Comparison of ENCODE assay signal across 13 cellular contexts in the genomic region with DNA sequence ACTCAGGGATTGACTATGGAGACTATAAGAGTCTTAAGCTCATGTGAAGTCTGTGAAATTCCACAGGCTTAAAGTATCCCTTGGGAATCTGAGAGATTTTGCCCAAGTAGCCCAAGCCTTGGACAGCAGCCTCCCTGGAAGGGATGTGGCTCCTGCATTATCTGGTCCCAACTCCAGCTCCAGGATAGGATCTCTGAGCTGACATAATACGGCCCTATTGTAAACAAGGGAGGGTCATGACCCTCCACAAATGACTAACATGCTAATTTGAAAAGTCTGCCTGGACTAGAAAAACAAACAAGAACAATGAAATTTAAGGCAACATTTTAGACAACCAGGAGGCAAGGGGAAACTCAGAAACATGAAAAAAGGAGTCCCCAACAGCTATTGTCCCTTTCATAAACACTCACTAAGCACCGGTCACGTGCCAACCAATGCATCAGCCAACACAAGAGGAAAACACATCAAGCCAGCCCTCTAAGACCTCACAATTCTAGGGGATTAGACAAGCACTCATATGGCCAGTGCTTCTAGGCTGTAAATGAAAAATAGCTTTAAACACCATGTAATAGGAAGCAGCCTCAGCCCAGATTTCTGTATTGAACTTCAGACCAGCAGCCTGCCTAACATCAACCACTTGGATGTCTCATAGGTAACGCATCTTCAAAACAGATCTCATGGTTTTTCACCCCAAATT.
DNase-seq lines count a peak whose midpoint lies in the region; FAIRE-seq and TF ChIP-seq lines count a peak whose summit lies in the region.
"Had no signal": no experiment of that assay in that cellular context is flagged by ENCODE, and none has a peak within 500 bp of the region (broad histone marks: within the 10 kb centered on the region; RNA-seq: fewer than 3 reads in every experiment).

No MANE protein-coding gene starts in this region.

- peaks cover 17% of the 10 kb centered on the region for H3K4me1 ChIP-seq in hepatocyte (ENCODE audit: insufficient read depth)
- peaks cover 9 to 18% (median 10%) of the 10 kb centered on the region in 3 donors for H3K4me1 ChIP-seq in skeletal muscle tissue (ENCODE audit: control insufficient read depth in 3 of 3, insufficient read depth in 3 of 3, low read length in 3 of 3)
- H3K4me1 ChIP-seq: BE2C had no signal

- H3K36me3 ChIP-seq in hepatocyte (replicated peaks; ENCODE audit: insufficient read depth, low read depth) (no peaks in the 10 kb centered on the region), skeletal muscle tissue (ENCODE audit: control insufficient read depth in 3 of 3, insufficient read depth in 3 of 3, low read length in 3 of 3) (no peaks in the 10 kb centered on the region)
- H3K36me3 ChIP-seq: BE2C had no signal

- H4K20me1 ChIP-seq in hepatocyte (ENCODE audit: insufficient read depth, poor library complexity, severe bottlenecking), result no peaks in the 10 kb centered on the region

- H3K79me2 ChIP-seq in hepatocyte, result no peaks in the 10 kb centered on the region

- TF ChIP-seq POLR2A in GM12891 (IDR thresholded peaks at IDR 0.05; ENCODE audit: low read depth, low read length), result no peak

- 46% methylated on average over 4 of the region's 4 CpGs for WGBS in hepatocyte (ENCODE audit: low lambda C conversion rate, missing lambda C conversion rate)

- no peaks in the 10 kb centered on the region for H3K9me2 ChIP-seq in hepatocyte (replicated peaks; ENCODE audit: insufficient read depth)

- TF ChIP-seq CTCF in coronary artery (IDR thresholded peaks at IDR 0.05) (no peak), hepatocyte (IDR thresholded peaks at IDR 0.05; ENCODE audit: poor library complexity) (no peak)

- H3K27me3 ChIP-seq in hepatocyte, result no peaks in the 10 kb centered on the region
- H3K27me3 ChIP-seq in skeletal muscle tissue (ENCODE audit: control insufficient read depth in 3 of 3, insufficient read depth in 3 of 3, low read length in 3 of 3), result peaks cover 0 to 3% (median 0%) of the 10 kb centered on the region in 3 donors
- H3K27me3 ChIP-seq: BE2C had no signal

- FAIRE-seq in GM12891 (lab: Jason Lieb, UNC), result no peak
- FAIRE-seq: G401.6, small intestine had no signal

- DNase-seq in GM04504 (ENCODE audit: low read depth) (peak; percentile 69), coronary artery (ENCODE audit: low spot score) (peak; percentile 43), hepatocyte (ENCODE audit: low spot score) (no peak), ureter (ENCODE audit: low spot score) (no peak), NCI-H187 (lab: John Stamatoyannopoulos, UW) (no peak), GM12891 (ENCODE audit: insufficient read length, low spot score) (no peak)
- no peak for DNase-seq in stimulated activated naive CD4-positive, alpha-beta T cell (lab: John Stamatoyannopoulos, UW)
- DNase-seq: activated CD8-positive, alpha-beta memory T cell treated with anti-CD3 and anti-CD28 coated beads for 24 hours; BE2C; NCI-H2227 treated with DMSO at 0.1 percent for 48 hours; small intestine had no signal

- no peak overlapping the region for H2AFZ ChIP-seq in hepatocyte

- peaks cover 2% of the 10 kb centered on the region for H3K9me3 ChIP-seq in hepatocyte (ENCODE audit: low read depth)
- peaks cover 0 to 3% (median 3%) of the 10 kb centered on the region in 3 donors for H3K9me3 ChIP-seq in skeletal muscle tissue (ENCODE audit: control insufficient read depth in 3 of 3, low read length in 3 of 3)
- H3K9me3 ChIP-seq: BE2C had no signal

- H3K4me2 ChIP-seq in hepatocyte, result no peak overlapping the region

- no peak overlapping the region for H3K9ac ChIP-seq in skeletal muscle tissue (ENCODE audit: low read depth in 1 of 3, low read length in 3 of 3)

- H3K4me3 ChIP-seq in coronary artery (no peak overlapping the region), hepatocyte (no peak overlapping the region), skeletal muscle tissue (ENCODE audit: low read length in 3 of 3) (no peak overlapping the region)

- peak overlapping the region in 1 of 2 donors; percentile 68 for H3K27ac ChIP-seq in coronary artery
- H3K27ac ChIP-seq in hepatocyte, result peak overlapping the region; percentile 2
- H3K27ac ChIP-seq in skeletal muscle tissue (ENCODE audit: low read depth, low read length), result peak overlapping the region; percentile 48

TF ChIP-seq in GM12891, 5 proteins besides CTCF, POLR2A, EP300 and RAD21:
- TF ChIP-seq PAX5 (IDR thresholded peaks at IDR 0.05; ENCODE audit: insufficient read depth, low read length, severe bottlenecking) (no peak), TAF1 (IDR thresholded peaks at IDR 0.05; ENCODE audit: low read depth, low read length) (no peak), SPI1 (IDR thresholded peaks at IDR 0.05; ENCODE audit: low read depth, low read length) (no peak), POU2F2 (IDR thresholded peaks at IDR 0.05; ENCODE audit: low read depth, low read length) (no peak), POLR2AphosphoS5 (IDR thresholded peaks at IDR 0.05; ENCODE audit: low read depth, low read length) (no peak)

Comparison
In these comparisons a context has a peak if more than half of its experiments do, and no peak if none do; other contexts are left out.
1. DNase-seq: peak in GM04504 (single experiment) and coronary artery (single experiment); none in hepatocyte (single experiment), stimulated activated naive CD4-positive, alpha-beta T cell (0 of 6), ureter (single experiment), NCI-H187 (0 of 2) and GM12891 (single experiment).